ENCODE assay signal across 17 cellular contexts in genomic region chr3:177522051-177522450, GRCh38.
"Had no signal": no experiment of that assay in that cellular context is flagged by ENCODE, and none has a peak within 500 bp of the region (broad histone marks: within the 10 kb centered on the region; RNA-seq: fewer than 3 reads in every experiment).

No MANE protein-coding gene starts in this region.

- H3K9me3 Mint-ChIP-seq: stimulated activated effector memory CD8-positive, alpha-beta T cell treated with anti-CD3 and anti-CD28 coated beads, Interleukin-12 subunit alpha, Interleukin-12 subunit beta, amount 100 ng/mL, for 72 hours had no signal

- H3K27me3 ChIP-seq: ascending aorta, heart right ventricle, pancreas, right atrium auricular region, tibial nerve had no signal

- H3K27ac ChIP-seq: ascending aorta, heart right ventricle, right atrium auricular region, tibial nerve had no signal

- FAIRE-seq: kidney, pancreas had no signal

- ATAC-seq: activated CD4-positive, alpha-beta T cell treated with anti-CD3 and anti-CD28 coated beads for 36 hours; activated T-cell treated with anti-CD3 and anti-CD28 coated beads, Interleukin-2, amount 50 U/mL, for 72 hours; stimulated activated effector memory CD8-positive, alpha-beta T cell treated with anti-CD3 and anti-CD28 coated beads, Interleukin-12 subunit alpha, Interleukin-12 subunit beta, amount 100 ng/mL, for 72 hours had no signal

- H3K4me1 ChIP-seq: ascending aorta, right atrium auricular region had no signal

- H3K27me3 Mint-ChIP-seq: activated CD4-positive, alpha-beta memory T cell treated with anti-CD3 and anti-CD28 coated beads, Interleukin-2, amount 10 ng/mL, durations not matched to agents 7 days and 5 days; activated CD4-positive, alpha-beta T cell treated with anti-CD3 and anti-CD28 coated beads for 36 hours; activated naive CD8-positive, alpha-beta T cell treated with anti-CD3 and anti-CD28 coated beads, Interleukin-2, amount 10 ng/mL, durations not matched to agents 7 days and 5 days had no signal

- H3K4me2 ChIP-seq: smooth muscle cell had no signal

- H3K36me3 ChIP-seq: ascending aorta, heart right ventricle, pancreas, right atrium auricular region, tibial nerve had no signal

- H3K4me3 Mint-ChIP-seq: activated CD4-positive, alpha-beta memory T cell treated with anti-CD3 and anti-CD28 coated beads, Interleukin-2, amount 10 ng/mL, durations not matched to agents 7 days and 5 days; activated CD4-positive, alpha-beta T cell treated with anti-CD3 and anti-CD28 coated beads for 36 hours; activated naive CD8-positive, alpha-beta T cell treated with anti-CD3 and anti-CD28 coated beads, Interleukin-2, amount 10 ng/mL, durations not matched to agents 7 days and 5 days; activated T-cell treated with anti-CD3 and anti-CD28 coated beads, Interleukin-2, amount 50 U/mL, for 72 hours; neural crest cell; stimulated activated effector memory CD8-positive, alpha-beta T cell treated with anti-CD3 and anti-CD28 coated beads, Interleukin-12 subunit alpha, Interleukin-12 subunit beta, amount 100 ng/mL, for 72 hours had no signal

- DNase-seq: activated CD4-positive, alpha-beta memory T cell treated with anti-CD3 and anti-CD28 coated beads, Interleukin-2, amount 10 ng/mL, durations not matched to agents 7 days and 5 days; activated CD4-positive, alpha-beta T cell treated with anti-CD3 and anti-CD28 coated beads for 36 hours; activated naive CD8-positive, alpha-beta T cell treated with anti-CD3 and anti-CD28 coated beads, Interleukin-2, amount 10 ng/mL, durations not matched to agents 7 days and 5 days; activated T-cell treated with anti-CD3 and anti-CD28 coated beads, Interleukin-2, amount 50 U/mL, for 72 hours; foreskin melanocyte; heart right ventricle; kidney; left ventricle myocardium superior; SW 1271; T-helper 9 cell had no signal

- H3K4me3 ChIP-seq: ascending aorta, heart right ventricle, pancreas, right atrium auricular region, smooth muscle cell, tibial nerve had no signal

- H3K27ac Mint-ChIP-seq: activated CD4-positive, alpha-beta memory T cell treated with anti-CD3 and anti-CD28 coated beads, Interleukin-2, amount 10 ng/mL, durations not matched to agents 7 days and 5 days; activated CD4-positive, alpha-beta T cell treated with anti-CD3 and anti-CD28 coated beads for 36 hours; activated naive CD8-positive, alpha-beta T cell treated with anti-CD3 and anti-CD28 coated beads, Interleukin-2, amount 10 ng/mL, durations not matched to agents 7 days and 5 days; activated T-cell treated with anti-CD3 and anti-CD28 coated beads, Interleukin-2, amount 50 U/mL, for 72 hours; stimulated activated effector memory CD8-positive, alpha-beta T cell treated with anti-CD3 and anti-CD28 coated beads, Interleukin-12 subunit alpha, Interleukin-12 subunit beta, amount 100 ng/mL, for 72 hours had no signal

- H3K36me3 Mint-ChIP-seq: stimulated activated effector memory CD8-positive, alpha-beta T cell treated with anti-CD3 and anti-CD28 coated beads, Interleukin-12 subunit alpha, Interleukin-12 subunit beta, amount 100 ng/mL, for 72 hours had no signal

- H3K4me1 Mint-ChIP-seq: activated CD4-positive, alpha-beta memory T cell treated with anti-CD3 and anti-CD28 coated beads, Interleukin-2, amount 10 ng/mL, durations not matched to agents 7 days and 5 days had no signal

- H3K9me3 ChIP-seq: ascending aorta, pancreas, right atrium auricular region, tibial nerve had no signal
